8 cellular contexts compared by ENCODE assay signal in genomic region chr5:36507332-36507952, GRCh38.
DNase-seq lines count a peak whose midpoint lies in the region; ATAC-seq and TF ChIP-seq lines count a peak whose summit lies in the region.

No MANE protein-coding gene starts in this region.

- H3K27ac ChIP-seq in KMS-11, result no peak overlapping the region
- no peak overlapping the region for H3K27ac ChIP-seq in Peyer's patch
- no peak overlapping the region for H3K27ac ChIP-seq in neuronal stem cell (replicated peaks; ENCODE audit: low read length)
- no peak overlapping the region for H3K27ac ChIP-seq in testis

- H3K27me3 Mint-ChIP-seq in activated T-cell treated with anti-CD3 and anti-CD28 coated beads, Interleukin-2, amount 50 U/mL, for 4 hours (ENCODE audit: low read depth), result peaks cover 6% of the 10 kb centered on the region

- no peak overlapping the region for H2BK15ac ChIP-seq in neuronal stem cell (ENCODE audit: low read length)

- ATAC-seq in GM18505 (IDR thresholded peaks at IDR 0.05; ENCODE audit: unreplicated experiment), result peak; percentile 77
- peak; percentile 52 to 55 for ATAC-seq in activated T-cell treated with anti-CD3 and anti-CD28 coated beads, Interleukin-2, amount 50 U/mL, for 4 hours

- no peak overlapping the region for H2BK120ac ChIP-seq in neuronal stem cell (ENCODE audit: low read depth, low read length)

- H3K4me1 ChIP-seq in KMS-11 (ENCODE audit: low read depth, poor library complexity, severe bottlenecking) (no peaks in the 10 kb centered on the region), Peyer's patch (no peaks in the 10 kb centered on the region), neuronal stem cell (ENCODE audit: control insufficient read depth in 2 of 2, insufficient read depth in 1 of 2, low read depth in 1 of 2, low read length in 2 of 2) (peaks cover 2 to 6% of the 10 kb centered on the region in 2 donors), testis (no peaks in the 10 kb centered on the region)

- no peak overlapping the region for H3K14ac ChIP-seq in neuronal stem cell (ENCODE audit: low read length)

- no peaks in the 10 kb centered on the region for H3K9me3 Mint-ChIP-seq in activated T-cell treated with anti-CD3 and anti-CD28 coated beads, Interleukin-2, amount 50 U/mL, for 4 hours

- no peak overlapping the region for H3K4me3 ChIP-seq in KMS-11 (IDR thresholded peaks at IDR 0.05; ENCODE audit: insufficient read depth, low read depth, low read length)
- no peak overlapping the region for H3K4me3 ChIP-seq in Peyer's patch
- no peak overlapping the region for H3K4me3 ChIP-seq in fibroblast of pulmonary artery (replicated peaks; ENCODE audit: low read depth, low read length)
- H3K4me3 ChIP-seq in neuronal stem cell (ENCODE audit: low read length in 2 of 2), result no peak overlapping the region
- no peak overlapping the region for H3K4me3 ChIP-seq in testis

- H3K18ac ChIP-seq in neuronal stem cell (ENCODE audit: low read length), result no peak overlapping the region

- no peak for TF ChIP-seq POLR2A in GM18505 (IDR thresholded peaks at IDR 0.05; ENCODE audit: borderline replicate concordance, extremely low read depth, insufficient read depth, insufficient read length)
- TF ChIP-seq POLR2A in Peyer's patch (IDR thresholded peaks at IDR 0.05), result no peak
- no peak for TF ChIP-seq POLR2A in testis (IDR thresholded peaks at IDR 0.05)

- peak; percentile 48 for DNase-seq in A172 (ENCODE audit: low spot score)
- DNase-seq in Peyer's patch, result peak; percentile 68 to 91 (median 73)
- peak; percentile 62 for DNase-seq in activated T-cell treated with anti-CD3 and anti-CD28 coated beads, Interleukin-2, amount 50 U/mL, for 4 hours
- DNase-seq in fibroblast of pulmonary artery (ENCODE audit: low read depth), result peak; percentile 79
- DNase-seq in neuronal stem cell (ENCODE audit: low spot score), result peak; percentile 69
- DNase-seq in testis, result peak; percentile 87

- H2BK5ac ChIP-seq in neuronal stem cell (ENCODE audit: low read length), result no peak overlapping the region

- H3K9ac ChIP-seq in KMS-11, result no peak overlapping the region
- H3K9ac ChIP-seq in neuronal stem cell (ENCODE audit: low read depth, low read length, poor library complexity), result no peak overlapping the region

- no peaks in the 10 kb centered on the region for H3K79me1 ChIP-seq in neuronal stem cell (ENCODE audit: low read depth, low read length)

- H3K36me3 Mint-ChIP-seq in activated T-cell treated with anti-CD3 and anti-CD28 coated beads, Interleukin-2, amount 50 U/mL, for 4 hours (ENCODE audit: insufficient read depth), result no peaks in the 10 kb centered on the region

- no peaks in the 10 kb centered on the region for H3K4me1 Mint-ChIP-seq in activated T-cell treated with anti-CD3 and anti-CD28 coated beads, Interleukin-2, amount 50 U/mL, for 4 hours (ENCODE audit: low read depth)

- no peaks in the 10 kb centered on the region for H3K79me2 ChIP-seq in KMS-11 (ENCODE audit: insufficient read depth, low read depth)

- H4K8ac ChIP-seq in neuronal stem cell (ENCODE audit: low read depth, low read length), result no peak overlapping the region

- H2AK5ac ChIP-seq in neuronal stem cell (ENCODE audit: low read depth, low read length), result no peak overlapping the region

- no peak overlapping the region for H2AFZ ChIP-seq in KMS-11 (ENCODE audit: low read depth)
- H2AFZ ChIP-seq in neuronal stem cell (ENCODE audit: low read length), result no peak overlapping the region

- H3K27me3 ChIP-seq in KMS-11 (ENCODE audit: insufficient read depth, low read depth) (no peaks in the 10 kb centered on the region), Peyer's patch (no peaks in the 10 kb centered on the region), neuronal stem cell (ENCODE audit: control insufficient read depth in 3 of 3, insufficient read depth in 3 of 3, low read depth in 1 of 3, low read length in 3 of 3) (no peaks in the 10 kb centered on the region), testis (no peaks in the 10 kb centered on the region)

- TF ChIP-seq CTCF in KMS-11 (conservative IDR thresholded peaks at IDR 0.05; ENCODE audit: low read depth, low read length) (peak; percentile 89), Peyer's patch (IDR thresholded peaks at IDR 0.05) (peak; percentile 33 to 81 (median 64)), fibroblast of pulmonary artery (IDR thresholded peaks at IDR 0.05; ENCODE audit: low read length, missing control alignments) (peak; percentile 88), testis (IDR thresholded peaks at IDR 0.05) (peak; percentile 27 to 77 (median 52))

- H3K36me3 ChIP-seq in KMS-11 (ENCODE audit: insufficient read depth), result no peaks in the 10 kb centered on the region
- H3K36me3 ChIP-seq in Peyer's patch, result no peaks in the 10 kb centered on the region
- H3K36me3 ChIP-seq in neuronal stem cell (replicated peaks in 1 of 2; ENCODE audit: control insufficient read depth in 2 of 2, insufficient read depth in 2 of 2, low read length in 2 of 2), result no peaks in the 10 kb centered on the region
- H3K36me3 ChIP-seq in testis (ENCODE audit: low read depth, missing control alignments), result no peaks in the 10 kb centered on the region

- intact Hi-C loops in testis (cut with DNase I; ENCODE audit: low total_unique reads), result no loop called here

- WGBS in neuronal stem cell (ENCODE audit: extremely low coverage in 2 of 2, insufficient read length in 2 of 2, insufficient replicate concordance in 1 of 2), 2 donors, result no CpG with 5 or more reads among the region's 6 CpGs
- WGBS in testis, 2 donors, result 55 to 59% methylated on average over 6 of the region's 6 CpGs

- H4K91ac ChIP-seq in neuronal stem cell (ENCODE audit: low read depth, low read length, poor library complexity), result no peak overlapping the region

- no peaks in the 10 kb centered on the region for H3K9me3 ChIP-seq in Peyer's patch
- H3K9me3 ChIP-seq in neuronal stem cell (replicated peaks in 1 of 2; ENCODE audit: control insufficient read depth in 2 of 2, insufficient read depth in 1 of 2, low read depth in 1 of 2, low read length in 2 of 2), result no peaks in the 10 kb centered on the region
- no peaks in the 10 kb centered on the region for H3K9me3 ChIP-seq in testis

- H4K20me1 ChIP-seq in KMS-11 (ENCODE audit: insufficient read depth), result no peaks in the 10 kb centered on the region

- H3K23ac ChIP-seq in neuronal stem cell (ENCODE audit: low read depth, low read length, poor library complexity), result no peak overlapping the region

- no peak overlapping the region for H3K4ac ChIP-seq in neuronal stem cell (ENCODE audit: low read length)

- H3K4me2 ChIP-seq in KMS-11, result no peak overlapping the region
- H3K4me2 ChIP-seq in neuronal stem cell (ENCODE audit: insufficient read depth, low read length, poor library complexity, severe bottlenecking), result no peak overlapping the region

- H2BK12ac ChIP-seq in neuronal stem cell (ENCODE audit: low read length), result no peak overlapping the region

- no peak overlapping the region for H3K4me3 Mint-ChIP-seq in activated T-cell treated with anti-CD3 and anti-CD28 coated beads, Interleukin-2, amount 50 U/mL, for 4 hours
